22 cellular contexts compared by ENCODE assay signal in the genomic region with DNA sequence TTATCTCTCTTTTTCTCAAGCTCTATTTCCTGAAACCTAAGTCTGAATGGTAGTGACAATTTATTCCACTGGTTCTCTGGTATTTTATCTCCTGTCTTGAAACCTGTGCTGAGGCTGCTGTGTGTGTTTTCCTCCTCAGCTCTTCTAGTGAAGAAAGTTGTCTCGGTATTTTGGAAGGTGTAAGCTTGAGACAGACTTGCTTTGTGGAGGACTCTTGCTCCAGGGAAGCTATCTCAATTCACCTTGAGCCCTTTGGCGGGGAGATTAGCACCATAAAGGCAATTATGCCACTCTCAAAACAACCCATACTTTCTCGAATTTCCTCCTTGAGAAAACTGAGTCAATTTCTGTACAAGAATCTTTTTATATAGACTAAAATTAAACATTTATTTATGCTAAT.
"Had no signal": no experiment of that assay in that cellular context is flagged by ENCODE, and none has a peak within 500 bp of the region (broad histone marks: within the 10 kb centered on the region; RNA-seq: fewer than 3 reads in every experiment).

No MANE protein-coding gene starts in this region.

- H3K27me3 ChIP-seq: dorsolateral prefrontal cortex, heart left ventricle, pancreas, right lobe of liver, suprapubic skin, thyroid gland had no signal

- H3K27me3 Mint-ChIP-seq: type B pancreatic cell had no signal

- H3K4me3 ChIP-seq: dorsolateral prefrontal cortex, heart left ventricle, pancreas, psoas muscle, right lobe of liver, suprapubic skin, thyroid gland had no signal

- H3K36me3 ChIP-seq: heart left ventricle, pancreas, right lobe of liver, suprapubic skin, thyroid gland had no signal

- H3K4me3 Mint-ChIP-seq: mesothelial cell of epicardium; natural killer cell; stimulated activated effector memory CD8-positive, alpha-beta T cell treated with anti-CD3 and anti-CD28 coated beads, Interleukin-12 subunit alpha, Interleukin-12 subunit beta, amount 100 ng/mL, for 72 hours; type B pancreatic cell had no signal

- H3K27ac Mint-ChIP-seq: mesothelial cell of epicardium; natural killer cell; stimulated activated effector memory CD8-positive, alpha-beta T cell treated with anti-CD3 and anti-CD28 coated beads, Interleukin-12 subunit alpha, Interleukin-12 subunit beta, amount 100 ng/mL, for 72 hours; type B pancreatic cell had no signal

- H3K4me1 ChIP-seq: heart left ventricle, pancreas, psoas muscle, right lobe of liver, suprapubic skin, thyroid gland had no signal

- H3K27ac ChIP-seq: dorsolateral prefrontal cortex, heart left ventricle, pancreas, psoas muscle, right lobe of liver, suprapubic skin, thyroid gland had no signal

- ATAC-seq: esophagus mucosa; heart left ventricle; left lobe of liver; natural killer cell; pancreas; psoas muscle; right lobe of liver; stimulated activated effector memory CD8-positive, alpha-beta T cell treated with anti-CD3 and anti-CD28 coated beads, Interleukin-12 subunit alpha, Interleukin-12 subunit beta, amount 100 ng/mL, for 72 hours; stimulated activated naive CD8-positive, alpha-beta T cell treated with anti-CD3 and anti-CD28 coated beads, Interleukin-15, Interleukin-2, amounts not matched to agents 100 U/mL and 50 U/mL, for 24 hours had no signal

- H3K9me3 Mint-ChIP-seq: type B pancreatic cell had no signal

- H3K9me3 ChIP-seq: pancreas, right lobe of liver, suprapubic skin, thyroid gland had no signal

- H3K4me1 Mint-ChIP-seq: mesothelial cell of epicardium; natural killer cell; stimulated activated effector memory CD8-positive, alpha-beta T cell treated with anti-CD3 and anti-CD28 coated beads, Interleukin-12 subunit alpha, Interleukin-12 subunit beta, amount 100 ng/mL, for 72 hours had no signal

- DNase-seq: cortex of kidney; dorsolateral prefrontal cortex; effector CD8-positive, alpha-beta T cell; heart left ventricle; hippocampal formation; islet precursor cell; natural killer cell; occipital lobe; pancreas; psoas muscle; retina; right lobe of liver; stimulated activated CD4-positive, alpha-beta T cell treated with anti-CD3 and anti-CD28 coated beads, Interleukin-4, amount 100 ng/mL, for 1 hour; stimulated activated CD8-positive, alpha-beta memory T cell treated with anti-CD3 and anti-CD28 coated beads, Interleukin-4, amount 100 ng/mL, for 48 hours; stimulated activated naive CD8-positive, alpha-beta T cell treated with anti-CD3 and anti-CD28 coated beads, Interleukin-15, Interleukin-2, amounts not matched to agents 100 U/mL and 50 U/mL, for 24 hours; thyroid gland had no signal

- H3K36me3 Mint-ChIP-seq: mesothelial cell of epicardium; natural killer cell; stimulated activated effector memory CD8-positive, alpha-beta T cell treated with anti-CD3 and anti-CD28 coated beads, Interleukin-12 subunit alpha, Interleukin-12 subunit beta, amount 100 ng/mL, for 72 hours; type B pancreatic cell had no signal
